ENCODE assay signal across 18 cellular contexts in the genomic region with DNA sequence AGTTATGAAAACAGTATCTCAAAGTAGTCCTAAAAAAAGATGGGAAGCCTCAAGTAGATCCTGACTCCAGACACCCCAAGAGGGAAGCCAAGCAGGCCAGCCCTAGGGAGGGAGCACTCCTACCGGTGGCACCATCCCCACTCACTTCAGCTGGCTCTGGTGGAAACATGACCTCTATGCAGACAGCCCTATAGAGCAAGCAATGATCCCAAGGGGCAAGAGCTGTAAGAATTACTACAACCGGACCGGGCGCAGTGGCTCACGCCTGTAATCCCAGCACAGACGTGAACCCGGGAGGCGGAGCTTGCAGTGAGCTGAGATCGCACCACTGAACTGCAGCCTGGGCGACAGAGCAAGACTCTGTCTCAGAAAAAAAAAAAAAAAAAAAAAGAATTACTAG.
"Had no signal": no experiment of that assay in that cellular context is flagged by ENCODE, and none has a peak within 500 bp of the region (broad histone marks: within the 10 kb centered on the region; RNA-seq: fewer than 3 reads in every experiment).

No MANE protein-coding gene starts in this region.

- DNase-seq: activated CD4-positive, alpha-beta T cell treated with anti-CD3 and anti-CD28 coated beads, Interleukin-2, amount 50 U/mL, for 48 hours; activated CD8-positive, alpha-beta memory T cell treated with anti-CD3 and anti-CD28 coated beads, Interleukin-2, amount 10 ng/mL, durations not matched to agents 7 days and 5 days; activated naive CD4-positive, alpha-beta T cell treated with anti-CD3 and anti-CD28 coated beads for 36 hours; activated T-cell treated with anti-CD3 and anti-CD28 coated beads, Interleukin-2, amount 50 U/mL, for 1 hour; brain microvascular endothelial cell; central memory CD4-positive, alpha-beta T cell; heart right ventricle; kidney glomerular epithelial cell; left ventricle myocardium superior; ovary; psoas muscle; sigmoid colon; stimulated activated CD4-positive, alpha-beta T cell treated with anti-CD3 and anti-CD28 coated beads, Interleukin-4, amount 100 ng/mL, for 24 hours; stomach; SW 1271; T-helper 2 cell; testis had no signal

- H3K36me3 ChIP-seq: ovary had no signal

- H3K9me3 ChIP-seq: heart right ventricle, ovary, psoas muscle, sigmoid colon, stomach, testis had no signal

- H3K27ac ChIP-seq: brain microvascular endothelial cell, ovary, psoas muscle, sigmoid colon, stomach had no signal

- H3K27me3 ChIP-seq: brain microvascular endothelial cell, heart right ventricle, ovary, sigmoid colon, stomach, testis had no signal

- H3K4me3 ChIP-seq: heart right ventricle, ovary, psoas muscle, sigmoid colon, stomach, testis had no signal

- ATAC-seq: activated CD8-positive, alpha-beta memory T cell treated with anti-CD3 and anti-CD28 coated beads, Interleukin-2, amount 10 ng/mL, durations not matched to agents 7 days and 5 days; stimulated activated effector memory CD8-positive, alpha-beta T cell treated with anti-CD3 and anti-CD28 coated beads, Interleukin-12 subunit alpha, Interleukin-12 subunit beta, amount 100 ng/mL, for 72 hours had no signal
